25 cellular contexts compared by ENCODE assay signal in the genomic region with DNA sequence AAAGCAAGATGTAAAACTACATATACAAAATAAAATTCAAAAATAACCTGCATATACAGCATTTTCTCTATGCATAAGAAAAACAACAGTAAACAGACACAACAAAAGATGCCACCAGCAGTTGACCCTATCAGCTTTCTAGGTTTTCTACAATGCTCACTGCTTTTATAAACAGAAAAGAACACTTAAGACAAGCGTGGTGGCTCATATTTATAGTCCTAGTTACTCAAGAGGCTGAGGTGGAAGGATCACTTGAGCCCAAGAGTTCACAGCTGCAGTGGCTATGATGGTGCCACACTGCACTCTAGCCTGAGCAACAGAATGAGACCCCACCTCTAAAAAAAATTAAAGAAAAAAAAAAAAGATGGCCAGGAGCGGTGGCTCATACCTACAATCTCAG. TPM values are rescaled to one million over a fixed set of nuclear protein-coding genes. Genes with fewer than 3 reads are reported as not detected.
"Had no signal": no experiment of that assay in that cellular context is flagged by ENCODE, and none has a peak within 500 bp of the region (broad histone marks: within the 10 kb centered on the region; RNA-seq: fewer than 3 reads in every experiment).

No MANE protein-coding gene starts in this region.

- DNase-seq: hippocampal formation; kidney glomerular epithelial cell; left colon; left ventricle myocardium inferior; midbrain; mucosa of descending colon; naive thymus-derived CD4-positive, alpha-beta T cell; ovary; right lobe of liver; stimulated activated CD4-positive, alpha-beta T cell treated with anti-CD3 and anti-CD28 coated beads, Interleukin-12 subunit alpha, Interleukin-12 subunit beta, amount 100 ng/mL, for 4 hours; stimulated activated CD4-positive, alpha-beta T cell treated with anti-CD3 and anti-CD28 coated beads, Interleukin-15, amount 100 ng/mL, for 24 hours; stimulated activated CD4-positive, alpha-beta T cell treated with anti-CD3 and anti-CD28 coated beads, Interleukin-2, amount 100 ng/mL, for 24 hours; stimulated activated CD4-positive, alpha-beta T cell treated with anti-CD3 and anti-CD28 coated beads, Interleukin-4, amount 100 ng/mL, for 1 hour; stimulated activated naive B cell treated with anti-CD40 and anti-IgM and Interleukin-4, amounts not matched to agents 10 μg/mL and 1 μg/mL and 100 μg/mL, for 72 hours; substantia nigra; uterus had no signal

- H3K9me3 ChIP-seq: left ventricle myocardium inferior, mucosa of descending colon, ovary, right atrium auricular region, right lobe of liver, tibial nerve, uterus had no signal

- H3K4me3 Mint-ChIP-seq: naive thymus-derived CD4-positive, alpha-beta T cell; natural killer cell treated with Interleukin-12 subunit alpha and Interleukin-12 subunit beta and Interleukin-15 and Interleukin-18, amount 100 ng/mL, for 72 hours; stimulated activated naive B cell treated with anti-CD40 and anti-IgM and Interleukin-4, amounts not matched to agents 10 μg/mL and 1 μg/mL and 100 μg/mL, for 72 hours; stimulated activated naive CD8-positive, alpha-beta T cell treated with anti-CD3 and anti-CD28 coated beads, Interleukin-15, Interleukin-2, amounts not matched to agents 100 ng/mL and 50 ng/mL, for 24 hours; type B pancreatic cell had no signal

- H3K27me3 Mint-ChIP-seq: naive thymus-derived CD4-positive, alpha-beta T cell; natural killer cell treated with Interleukin-12 subunit alpha and Interleukin-12 subunit beta and Interleukin-15 and Interleukin-18, amount 100 ng/mL, for 72 hours; stimulated activated naive B cell treated with anti-CD40 and anti-IgM and Interleukin-4, amounts not matched to agents 10 μg/mL and 1 μg/mL and 100 μg/mL, for 72 hours; stimulated activated naive CD8-positive, alpha-beta T cell treated with anti-CD3 and anti-CD28 coated beads, Interleukin-15, Interleukin-2, amounts not matched to agents 100 ng/mL and 50 ng/mL, for 24 hours; type B pancreatic cell had no signal

- H3K27ac ChIP-seq: left ventricle myocardium inferior, ovary, right atrium auricular region, right lobe of liver, skin epidermis, tibial nerve, uterus had no signal

- H3K27ac Mint-ChIP-seq: natural killer cell treated with Interleukin-12 subunit alpha and Interleukin-12 subunit beta and Interleukin-15 and Interleukin-18, amount 100 ng/mL, for 72 hours; progenitor cell of endocrine pancreas; stimulated activated naive B cell treated with anti-CD40 and anti-IgM and Interleukin-4, amounts not matched to agents 10 μg/mL and 1 μg/mL and 100 μg/mL, for 72 hours; stimulated activated naive CD8-positive, alpha-beta T cell treated with anti-CD3 and anti-CD28 coated beads, Interleukin-15, Interleukin-2, amounts not matched to agents 100 ng/mL and 50 ng/mL, for 24 hours; type B pancreatic cell had no signal

- H3K9me3 Mint-ChIP-seq: naive thymus-derived CD4-positive, alpha-beta T cell; natural killer cell treated with Interleukin-12 subunit alpha and Interleukin-12 subunit beta and Interleukin-15 and Interleukin-18, amount 100 ng/mL, for 72 hours; stimulated activated naive B cell treated with anti-CD40 and anti-IgM and Interleukin-4, amounts not matched to agents 10 μg/mL and 1 μg/mL and 100 μg/mL, for 72 hours; stimulated activated naive CD8-positive, alpha-beta T cell treated with anti-CD3 and anti-CD28 coated beads, Interleukin-15, Interleukin-2, amounts not matched to agents 100 ng/mL and 50 ng/mL, for 24 hours; type B pancreatic cell had no signal

- H3K4me3 ChIP-seq: left ventricle myocardium inferior, lung, mucosa of descending colon, ovary, right atrium auricular region, right lobe of liver, skin epidermis, tibial nerve, uterus had no signal

- H3K4me1 ChIP-seq: left ventricle myocardium inferior, right lobe of liver, uterus had no signal

- ATAC-seq: left colon; mucosa of descending colon; naive thymus-derived CD4-positive, alpha-beta T cell; natural killer cell treated with Interleukin-12 subunit alpha and Interleukin-12 subunit beta and Interleukin-15 and Interleukin-18, amount 100 ng/mL, for 72 hours; right lobe of liver; stimulated activated naive B cell treated with anti-CD40 and anti-IgM and Interleukin-4, amounts not matched to agents 10 μg/mL and 1 μg/mL and 100 μg/mL, for 72 hours had no signal

- H3K27me3 ChIP-seq: ovary, right atrium auricular region, right lobe of liver, tibial nerve, uterus had no signal

- H3K36me3 ChIP-seq: ovary, uterus had no signal

RNA-seq across cellular contexts. Expression of gene ATP2A3, which starts 46.5 kb away (rescaled TPM):
- polyA plus RNA-seq: neural cell had no signal
